ENCODE assay signal across 23 cellular contexts in the genomic region with DNA sequence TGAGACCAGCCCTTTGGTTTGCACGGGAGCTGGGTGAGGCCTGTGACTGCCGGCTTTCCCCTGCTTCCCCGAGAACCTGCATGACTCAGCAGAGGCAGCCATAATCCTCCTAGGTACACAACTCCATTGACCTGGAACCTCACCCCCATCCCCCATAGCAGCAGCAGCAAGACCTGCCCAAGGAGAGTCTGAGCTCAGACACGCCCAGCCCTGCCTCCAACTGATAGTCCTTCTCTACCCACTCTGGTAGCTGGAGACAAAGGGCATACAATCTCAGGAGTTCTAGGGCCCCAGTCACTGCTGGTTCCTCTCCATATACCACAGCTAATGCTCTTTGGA.
DNase-seq lines count a peak whose midpoint lies in the region; ATAC-seq and TF ChIP-seq lines count a peak whose summit lies in the region.
"Had no signal": no experiment of that assay in that cellular context is flagged by ENCODE, and none has a peak within 500 bp of the region (broad histone marks: within the 10 kb centered on the region; RNA-seq: fewer than 3 reads in every experiment).

No MANE protein-coding gene starts in this region.

- H2BK120ac ChIP-seq in mesenchymal stem cell (ENCODE audit: low read depth, low read length): no peak overlapping the region

- H3K4me2 ChIP-seq in mesenchymal stem cell (ENCODE audit: low read length, poor library complexity, severe bottlenecking): no peak overlapping the region
- H3K4me2 ChIP-seq: A549 had no signal

- no peaks in the 10 kb centered on the region for H3K36me3 ChIP-seq in colonic mucosa
- no peaks in the 10 kb centered on the region for H3K36me3 ChIP-seq in mesenchymal stem cell (ENCODE audit: control insufficient read depth in 1 of 2, insufficient read depth in 2 of 2, low read depth in 1 of 2, low read length in 2 of 2)
- H3K36me3 ChIP-seq: HAP-1, SJCRH30, upper lobe of left lung had no signal

- intact Hi-C loops in colonic mucosa (cut with DNase I): no loop called here

- H3K79me1 ChIP-seq in mesenchymal stem cell (replicated peaks; ENCODE audit: low read length, poor library complexity, severe bottlenecking): no peaks in the 10 kb centered on the region

- peak overlapping the region; percentile 21 for H4K91ac ChIP-seq in mesenchymal stem cell (ENCODE audit: low read length)

- WGBS in mesenchymal stem cell: 86% methylated on average over 4 of the region's 4 CpGs

- H3K27ac Mint-ChIP-seq in effector memory CD8-positive, alpha-beta T cell: no peak overlapping the region
- H3K27ac Mint-ChIP-seq: activated CD4-positive, alpha-beta T cell treated with anti-CD3 and anti-CD28 coated beads for 36 hours; CD14-positive monocyte; natural killer cell treated with Interleukin-12 subunit alpha and Interleukin-12 subunit beta and Interleukin-15 and Interleukin-18, amount 100 ng/mL, for 72 hours; stimulated activated memory B cell treated with anti-CD40 and anti-IgM and Interleukin-4, amounts not matched to agents 10 μg/mL and 1 μg/mL and 100 μg/mL, for 72 hours; T-helper 2 cell treated with Interferon-gamma antibody and Interleukin-4, amounts not matched to agents 5 μg/mL and 100 μg/mL, for 36 hours had no signal

- H3K4me1 ChIP-seq in colonic mucosa (no peaks in the 10 kb centered on the region), mesenchymal stem cell (ENCODE audit: control insufficient read depth, insufficient read depth, low read depth, low read length) (peaks cover 4% of the 10 kb centered on the region)
- H3K4me1 ChIP-seq: HAP-1, SJCRH30, upper lobe of left lung had no signal

- H3K9ac ChIP-seq in colonic mucosa (ENCODE audit: low read depth in 2 of 2, low read length in 2 of 2) (no peak overlapping the region), mesenchymal stem cell (ENCODE audit: low read length) (no peak overlapping the region)

- H4K8ac ChIP-seq in mesenchymal stem cell (ENCODE audit: low read length): no peak overlapping the region

- H3K36me3 Mint-ChIP-seq in effector memory CD8-positive, alpha-beta T cell (ENCODE audit: insufficient read depth): no peaks in the 10 kb centered on the region
- H3K36me3 Mint-ChIP-seq: CD14-positive monocyte; natural killer cell treated with Interleukin-12 subunit alpha and Interleukin-12 subunit beta and Interleukin-15 and Interleukin-18, amount 100 ng/mL, for 72 hours; stimulated activated memory B cell treated with anti-CD40 and anti-IgM and Interleukin-4, amounts not matched to agents 10 μg/mL and 1 μg/mL and 100 μg/mL, for 72 hours had no signal

- H3K9me3 ChIP-seq in colonic mucosa (no peaks in the 10 kb centered on the region), mesenchymal stem cell (ENCODE audit: control insufficient read depth, low read length) (no peaks in the 10 kb centered on the region)
- H3K9me3 ChIP-seq: A549, HAP-1, SJCRH30, upper lobe of left lung had no signal

- no peak overlapping the region for H2BK5ac ChIP-seq in mesenchymal stem cell (ENCODE audit: low read depth, low read length, poor library complexity, severe bottlenecking)

- no peak overlapping the region for H2AFZ ChIP-seq in mesenchymal stem cell (ENCODE audit: low read depth, low read length)

- H2BK12ac ChIP-seq in mesenchymal stem cell (ENCODE audit: low read length in 2 of 2): no peak overlapping the region

- no peak overlapping the region for H3K27ac ChIP-seq in colonic mucosa
- H3K27ac ChIP-seq in mesenchymal stem cell (ENCODE audit: low read length, poor library complexity, severe bottlenecking): no peak overlapping the region
- H3K27ac ChIP-seq: SJCRH30, upper lobe of left lung had no signal

- H2AK5ac ChIP-seq in mesenchymal stem cell (ENCODE audit: low read length, severe bottlenecking): no peak overlapping the region

- H3K27me3 ChIP-seq in colonic mucosa (no peaks in the 10 kb centered on the region), mesenchymal stem cell (ENCODE audit: control insufficient read depth in 1 of 2, insufficient read depth in 1 of 2, low read length in 2 of 2) (no peaks in the 10 kb centered on the region)
- H3K27me3 ChIP-seq: SJCRH30, upper lobe of left lung had no signal

- peaks cover 0 to 3% of the 10 kb centered on the region in 2 donors for H3K27me3 Mint-ChIP-seq in effector memory CD8-positive, alpha-beta T cell
- H3K27me3 Mint-ChIP-seq: stimulated activated memory B cell treated with anti-CD40 and anti-IgM and Interleukin-4, amounts not matched to agents 10 μg/mL and 1 μg/mL and 100 μg/mL, for 72 hours had no signal

- no peak overlapping the region for H3K18ac ChIP-seq in mesenchymal stem cell (ENCODE audit: low read depth in 1 of 2, low read length in 2 of 2)

- ATAC-seq in effector memory CD8-positive, alpha-beta T cell (replicated peaks): no peak
- ATAC-seq: A549; activated CD4-positive, alpha-beta T cell treated with anti-CD3 and anti-CD28 coated beads for 36 hours; natural killer cell treated with Interleukin-12 subunit alpha and Interleukin-12 subunit beta and Interleukin-15 and Interleukin-18, amount 100 ng/mL, for 72 hours; stimulated activated memory B cell treated with anti-CD40 and anti-IgM and Interleukin-4, amounts not matched to agents 10 μg/mL and 1 μg/mL and 100 μg/mL, for 72 hours had no signal

- H3K9me3 Mint-ChIP-seq in effector memory CD8-positive, alpha-beta T cell: peaks cover 0 to 1% of the 10 kb centered on the region in 2 donors
- H3K9me3 Mint-ChIP-seq: T-helper 2 cell treated with Interferon-gamma antibody and Interleukin-4, amounts not matched to agents 5 μg/mL and 100 μg/mL, for 36 hours had no signal

- H3K23ac ChIP-seq in mesenchymal stem cell (ENCODE audit: low read length in 2 of 2): no peak overlapping the region

- H2BK15ac ChIP-seq in mesenchymal stem cell (ENCODE audit: low read depth, poor library complexity, severe bottlenecking): no peak overlapping the region

- H3K4me3 Mint-ChIP-seq in effector memory CD8-positive, alpha-beta T cell: no peak overlapping the region
- H3K4me3 Mint-ChIP-seq: activated CD4-positive, alpha-beta T cell treated with anti-CD3 and anti-CD28 coated beads for 36 hours; CD14-positive monocyte; natural killer cell treated with Interleukin-12 subunit alpha and Interleukin-12 subunit beta and Interleukin-15 and Interleukin-18, amount 100 ng/mL, for 72 hours; stimulated activated memory B cell treated with anti-CD40 and anti-IgM and Interleukin-4, amounts not matched to agents 10 μg/mL and 1 μg/mL and 100 μg/mL, for 72 hours; T-helper 2 cell treated with Interferon-gamma antibody and Interleukin-4, amounts not matched to agents 5 μg/mL and 100 μg/mL, for 36 hours had no signal

- TF ChIP-seq CTCF in colonic mucosa (IDR thresholded peaks at IDR 0.05): no peak

- no peak overlapping the region for H3K4ac ChIP-seq in mesenchymal stem cell (ENCODE audit: low read depth in 1 of 2, low read length in 2 of 2)

- no peaks in the 10 kb centered on the region for H3K4me1 Mint-ChIP-seq in effector memory CD8-positive, alpha-beta T cell (ENCODE audit: low read depth in 2 of 2)
- H3K4me1 Mint-ChIP-seq: activated CD4-positive, alpha-beta T cell treated with anti-CD3 and anti-CD28 coated beads for 36 hours; CD14-positive monocyte; stimulated activated memory B cell treated with anti-CD40 and anti-IgM and Interleukin-4, amounts not matched to agents 10 μg/mL and 1 μg/mL and 100 μg/mL, for 72 hours had no signal

- peak; percentile 3 for DNase-seq in COLO668 (lab: John Stamatoyannopoulos, UW; ENCODE audit: unreplicated experiment)
- DNase-seq in LoVo (ENCODE audit: low spot score): peak; percentile 54
- DNase-seq in colonic mucosa: peak; percentile 58
- DNase-seq in mesenchymal stem cell: no peak
- DNase-seq in Kasumi-1 (lab: John Stamatoyannopoulos, UW): no peak
- no peak for DNase-seq in cerebellar nuclear complex (lab: John Stamatoyannopoulos, UW)
- no peak for DNase-seq in NCI-H1694 treated with DMSO at 0.1 percent for 48 hours (lab: John Stamatoyannopoulos, UW)
- DNase-seq in effector memory CD8-positive, alpha-beta T cell: no peak
- DNase-seq: activated CD4-positive, alpha-beta T cell treated with anti-CD3 and anti-CD28 coated beads for 36 hours; activated CD8-positive, alpha-beta memory T cell treated with anti-CD3 and anti-CD28 coated beads, Interleukin-2, amount 50 U/mL, for 4 hours; activated gamma-delta T cell treated with Interleukin-2 at 50 U/mL for 16 hours; DMS79 treated with DMSO at 0.1 percent for 48 hours; NCI-H187; NCI-H446 treated with DMSO at 0.1 percent for 48 hours; SJCRH30; upper lobe of left lung had no signal

- H3K14ac ChIP-seq in mesenchymal stem cell (ENCODE audit: low read length in 2 of 2): no peak overlapping the region

- no peak overlapping the region for H3K4me3 ChIP-seq in colonic mucosa
- no peak overlapping the region for H3K4me3 ChIP-seq in mesenchymal stem cell (ENCODE audit: insufficient read depth in 1 of 2, low read depth in 1 of 2, low read length in 2 of 2)
- H3K4me3 ChIP-seq: A549, HAP-1, lung, SJCRH30, upper lobe of left lung had no signal

Comparison
In these comparisons a context has a peak if more than half of its experiments do, and no peak if none do; other contexts are left out.
1. DNase-seq: peak in COLO668 (single experiment), LoVo (single experiment) and colonic mucosa (single experiment); none in mesenchymal stem cell (single experiment), Kasumi-1 (0 of 2), cerebellar nuclear complex (0 of 2), NCI-H1694 treated with DMSO at 0.1 percent for 48 hours (single experiment) and effector memory CD8-positive, alpha-beta T cell (0 of 3).